In the genomic region with DNA sequence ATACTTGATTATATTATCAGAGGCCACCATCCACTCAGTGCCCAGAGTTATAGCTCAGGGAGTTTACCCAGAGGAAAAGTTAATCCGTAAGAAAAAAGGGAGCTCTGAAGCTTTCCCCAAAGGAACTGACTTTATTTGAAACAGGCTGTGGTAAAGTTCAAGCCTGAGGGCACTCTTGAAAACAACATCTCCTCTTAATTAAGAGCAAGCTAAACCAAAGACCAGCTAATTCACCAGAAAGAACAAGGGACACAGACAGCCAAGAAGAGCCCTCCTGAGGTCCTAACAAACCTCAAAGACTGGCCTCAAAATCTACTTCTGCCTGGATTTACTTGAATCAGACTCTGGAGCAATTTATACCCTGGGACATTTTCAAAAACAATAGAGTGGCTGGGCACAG, we compare ENCODE assay signal across 24 cellular contexts.
"Had no signal": no experiment of that assay in that cellular context is flagged by ENCODE, and none has a peak within 500 bp of the region (broad histone marks: within the 10 kb centered on the region; RNA-seq: fewer than 3 reads in every experiment).

No MANE protein-coding gene starts in this region.

- H3K27ac ChIP-seq: colonic mucosa, hepatocyte, neural progenitor cell, pancreas, psoas muscle, right lobe of liver, thoracic aorta, transverse colon had no signal

- H3K4me1 ChIP-seq: colonic mucosa, neural progenitor cell, right lobe of liver, transverse colon had no signal

- H3K4me3 Mint-ChIP-seq: endodermal cell; natural killer cell treated with Interleukin-12 subunit alpha and Interleukin-12 subunit beta and Interleukin-15 and Interleukin-18, amount 100 ng/mL, for 72 hours; neural progenitor cell had no signal

- H3K9me3 Mint-ChIP-seq: natural killer cell treated with Interleukin-12 subunit alpha and Interleukin-12 subunit beta and Interleukin-15 and Interleukin-18, amount 100 ng/mL, for 72 hours; neural progenitor cell had no signal

- H3K36me3 Mint-ChIP-seq: natural killer cell treated with Interleukin-12 subunit alpha and Interleukin-12 subunit beta and Interleukin-15 and Interleukin-18, amount 100 ng/mL, for 72 hours; neural progenitor cell had no signal

- H3K27ac Mint-ChIP-seq: endodermal cell; natural killer cell treated with Interleukin-12 subunit alpha and Interleukin-12 subunit beta and Interleukin-15 and Interleukin-18, amount 100 ng/mL, for 72 hours; neural progenitor cell had no signal

- H3K4me3 ChIP-seq: colonic mucosa, hepatocyte, lung, neural progenitor cell, pancreas, psoas muscle, right lobe of liver, stomach, thoracic aorta, transverse colon had no signal

- ATAC-seq: left colon; left ventricle myocardium superior; natural killer cell treated with Interleukin-12 subunit alpha and Interleukin-12 subunit beta and Interleukin-15 and Interleukin-18, amount 100 ng/mL, for 72 hours; pancreas; psoas muscle; right lobe of liver had no signal

- H3K9me3 ChIP-seq: colonic mucosa, pancreas, psoas muscle, right lobe of liver, stomach, thoracic aorta, transverse colon had no signal

- H3K4me1 Mint-ChIP-seq: endodermal cell had no signal

- DNase-seq: colonic mucosa; effector CD4-positive, alpha-beta T cell; kidney; left colon; left ventricle myocardium superior; mesenchymal stem cell; midbrain; occipital lobe; pancreas; psoas muscle; retina; right lobe of liver; stimulated activated CD4-positive, alpha-beta T cell treated with anti-CD3 and anti-CD28 coated beads, Interleukin-1b, Interleukin-23, amount 100 ng/mL, for 48 hours; stimulated activated CD4-positive, alpha-beta T cell treated with anti-CD3 and anti-CD28 coated beads, Interleukin-4, amount 100 ng/mL, for 4 hours; stimulated activated naive CD4-positive, alpha-beta T cell; stomach; substantia nigra; transverse colon had no signal

- H3K4me2 ChIP-seq: hepatocyte, neural progenitor cell had no signal

- H3K9ac ChIP-seq: neural progenitor cell had no signal

- H3K36me3 ChIP-seq: colonic mucosa, neural progenitor cell, pancreas, right lobe of liver, stomach, thoracic aorta, transverse colon had no signal

- H3K27me3 ChIP-seq: colonic mucosa, hepatocyte, neural progenitor cell, pancreas, right lobe of liver, stomach, transverse colon had no signal

- H2AFZ ChIP-seq: hepatocyte, neural progenitor cell had no signal

- H3K79me2 ChIP-seq: hepatocyte had no signal
